Comparison of ENCODE assay signal across 26 cellular contexts in genomic region chr10:1026578-1026977, GRCh38. TPM values are rescaled to one million over a fixed set of nuclear protein-coding genes. Genes with fewer than 3 reads are reported as not detected.
A peak's percentile ranks its signal among the peaks of the same experiment; 100 is the strongest.
DNase-seq lines count a peak whose midpoint lies in the region; ATAC-seq and TF ChIP-seq lines count a peak whose summit lies in the region.
"Had no signal": no experiment of that assay in that cellular context is flagged by ENCODE, and none has a peak within 500 bp of the region (broad histone marks: within the 10 kb centered on the region; RNA-seq: fewer than 3 reads in every experiment).

No MANE protein-coding gene starts in this region.

- DNase-seq in cardiac septum (ENCODE audit: low spot score) (peak; percentile 27), Right ventricle myocardium inferior (ENCODE audit: missing footprints) (no peak), left ventricle myocardium inferior (no peak), myocyte (ENCODE audit: low read depth) (peak; percentile 21), gastrocnemius medialis (peak in 1 of 2 donors; percentile 66), NCI-H187 (lab: John Stamatoyannopoulos, UW) (no peak), HEK293T (ENCODE audit: extremely low spot score) (no peak), ecto neural progenitor cell (ENCODE audit: low spot score) (no peak)
- DNase-seq: 8988T; ACHN; AML-193; BE2C; CD4-positive, alpha-beta T cell; CD8-positive, alpha-beta memory T cell; DMS 273 treated with DMSO at 0.1 percent for 48 hours; DMS79; EL; GDM1; GM23248; H7; HCEC 1CT had no signal

- H3K9me3 ChIP-seq in left ventricle myocardium inferior (replicated peaks) (no peaks in the 10 kb centered on the region), gastrocnemius medialis (no peaks in the 10 kb centered on the region)
- H3K9me3 ChIP-seq: A549; BE2C; BLaER1 treated with 17β-estradiol and CSF1 and Interleukin-3, amounts not matched to agents 10 nM and 100 nM had no signal

- H3K27ac ChIP-seq in left ventricle myocardium inferior (replicated peaks) = peak overlapping the region; percentile 61
- peak overlapping the region; percentile 85 to 95 (median 90) for H3K27ac ChIP-seq in gastrocnemius medialis
- H3K27ac ChIP-seq: A549; BLaER1 treated with 17β-estradiol and CSF1 and Interleukin-3, amounts not matched to agents 10 nM and 100 nM; GM23248 had no signal

- ATAC-seq in Right ventricle myocardium inferior (no peak), gastrocnemius medialis (peak; percentile 72 to 77)
- ATAC-seq: A549, GM12878 had no signal

- intact Hi-C loops in cardiac septum (cut with DNase I) (no loop called here), Right ventricle myocardium inferior (cut with DNase I) (no loop called here), left ventricle myocardium inferior (cut with micrococcal nuclease) (no loop called here), gastrocnemius medialis (cut with DNase I; ENCODE audit: low total_unique reads) (loop anchor here (2.0 to 5.0 kb wide), 2 partner anchors 22 to 154 kb away; partner anchors contain the start of gene IDI1)

- CTCF ChIA-PET in HEK293T (lab: Yijun Ruan, JAX) = no interaction called here

- TF ChIP-seq CTCF in left ventricle myocardium inferior (IDR thresholded peaks at IDR 0.05; ENCODE audit: borderline replicate concordance) = no peak
- TF ChIP-seq CTCF in gastrocnemius medialis (IDR thresholded peaks at IDR 0.05 in 4 of 5, conservative IDR thresholded peaks at IDR 0.05 in 1 of 5) = no peak

- in situ Hi-C loops in gastrocnemius medialis (cut with MboI; ENCODE audit: low sequenced_read_pairs in 4 of 4) = no loop called here

- H3K36me3 ChIP-seq in left ventricle myocardium inferior (no peaks in the 10 kb centered on the region), gastrocnemius medialis (peaks cover 0 to 1% of the 10 kb centered on the region in 2 donors)
- H3K36me3 ChIP-seq: BE2C had no signal

- POLR2A ChIA-PET in HEK293T (lab: Yijun Ruan, JAX) = no interaction called here

- TF ChIP-seq POLR2A in gastrocnemius medialis (IDR thresholded peaks at IDR 0.05) = peak in 1 of 2 donors; percentile 40

- H3K4me1 ChIP-seq in left ventricle myocardium inferior (peaks cover 11% of the 10 kb centered on the region), gastrocnemius medialis (peaks cover 37 to 38% of the 10 kb centered on the region in 2 donors)
- H3K4me1 ChIP-seq: A549; BE2C; BLaER1 treated with 17β-estradiol and CSF1 and Interleukin-3, amounts not matched to agents 10 nM and 100 nM had no signal

- H3K27me3 ChIP-seq in left ventricle myocardium inferior (ENCODE audit: low read depth) (no peaks in the 10 kb centered on the region), gastrocnemius medialis (no peaks in the 10 kb centered on the region)
- H3K27me3 ChIP-seq: BE2C; BLaER1 treated with 17β-estradiol and CSF1 and Interleukin-3, amounts not matched to agents 10 nM and 100 nM had no signal

- H3K4me3 ChIP-seq in left ventricle myocardium inferior (peak overlapping the region; percentile 1), gastrocnemius medialis (peak overlapping the region in 2 of 4 donors; percentile 40 to 47)
- H3K4me3 ChIP-seq: A549; BLaER1 treated with 17β-estradiol and CSF1 and Interleukin-3, amounts not matched to agents 10 nM and 100 nM; GM12878; GM23248 had no signal

TF ChIP-seq in HEK293T, 16 proteins besides CTCF, POLR2A, EP300 and RAD21:
- TF ChIP-seq HDGF (IDR thresholded peaks at IDR 0.05; ENCODE audit: borderline replicate concordance) (no peak), NFRKB (IDR thresholded peaks at IDR 0.05) (no peak), L3MBTL2 (conservative IDR thresholded peaks at IDR 0.05) (no peak), PKNOX1 (IDR thresholded peaks at IDR 0.05) (no peak), SP1 (IDR thresholded peaks at IDR 0.05) (no peak), BHLHE40 (IDR thresholded peaks at IDR 0.05; ENCODE audit: borderline replicate concordance) (no peak)

RNA-seq across cellular contexts. Expression of gene IDI2, which starts 0.9 kb away (rescaled TPM):
- total RNA-seq in cardiac septum = 0.51 TPM
- total RNA-seq in Right ventricle myocardium inferior = 0.30 TPM
- 0.33 TPM for total RNA-seq in left ventricle myocardium inferior
- total RNA-seq in myocyte = not detected in 2 replicates
- not detected for polyA plus RNA-seq in myocyte (2012)
- 100 to 1,000 TPM in 2 of 4 donors, 10 to 100 TPM in 2; 43.7 to 204 (median 86.7) TPM for total RNA-seq in gastrocnemius medialis
- total RNA-seq: CD4-positive, alpha-beta T cell; CD8-positive, alpha-beta memory T cell; GM12878; GM23248; H1; H7 had no signal
- polyA plus RNA-seq: A549; CD14-positive monocyte; CD8-positive, alpha-beta memory T cell; GM23248; H1 had no signal

RNA-seq across cellular contexts. Expression of gene IDI1, which starts 22.3 kb away (rescaled TPM):
- 28.9 TPM for total RNA-seq in cardiac septum
- 14.6 TPM for total RNA-seq in Right ventricle myocardium inferior
- total RNA-seq in left ventricle myocardium inferior = 15.6 TPM
- 181 and 383 TPM in 2 replicates for total RNA-seq in myocyte
- polyA plus RNA-seq in myocyte (2012) = 81.3 TPM
- total RNA-seq in gastrocnemius medialis = 10 to 100 TPM; 48.3 to 66.8 (median 66.5) TPM

RNA-seq across cellular contexts. Expression of gene WDR37, which starts 29.6 kb away (rescaled TPM):
- total RNA-seq in cardiac septum (28.1 TPM), Right ventricle myocardium inferior (28.9 TPM), left ventricle myocardium inferior (28.2 TPM), myocyte (13.6 and 17.0 TPM in 2 replicates), gastrocnemius medialis (10 to 100 TPM; 18.4 to 26.2 (median 23.2) TPM)
- 10.2 TPM for polyA plus RNA-seq in myocyte (2012)

RNA-seq across cellular contexts. Expression of gene GTPBP4, which starts 38.3 kb away (rescaled TPM):
- 33.1 TPM for total RNA-seq in cardiac septum
- total RNA-seq in Right ventricle myocardium inferior = 29.3 TPM
- total RNA-seq in left ventricle myocardium inferior = 33.8 TPM
- total RNA-seq in myocyte = 55.8 and 57.4 TPM in 2 replicates
- polyA plus RNA-seq in myocyte (2012) = 43.3 TPM
- total RNA-seq in gastrocnemius medialis = 10 to 100 TPM; 34.7 to 51.5 (median 38.5) TPM

Comparison
In these comparisons a context has a peak if more than half of its experiments do, and no peak if none do; other contexts are left out.
1. DNase-seq: peak in cardiac septum (single experiment) and myocyte (single experiment); none in Right ventricle myocardium inferior (single experiment), left ventricle myocardium inferior (single experiment), NCI-H187 (0 of 2), HEK293T (single experiment) and ecto neural progenitor cell (single experiment).
2. RNA of gene IDI2, which starts 0.9 kb away (total RNA-seq): 43.7 to 204 TPM in gastrocnemius medialis; 0.51 TPM in cardiac septum (single experiment), 0.33 TPM in left ventricle myocardium inferior (single experiment), 0.30 TPM in Right ventricle myocardium inferior (single experiment) and not detected in myocyte; every median in the first group is over 10 times any median in the second.